ENCODE assay signal across 9 cellular contexts in genomic region chr17:17808706-17809432, GRCh38. TPM values are rescaled to one million over a fixed set of nuclear protein-coding genes. Genes with fewer than 3 reads are reported as not detected.
DNase-seq lines count a peak whose midpoint lies in the region; ATAC-seq and TF ChIP-seq lines count a peak whose summit lies in the region.
"Had no signal": no experiment of that assay in that cellular context is flagged by ENCODE, and none has a peak within 500 bp of the region (broad histone marks: within the 10 kb centered on the region; RNA-seq: fewer than 3 reads in every experiment).

No MANE protein-coding gene starts in this region.

- ATAC-seq in GM18909 (IDR thresholded peaks at IDR 0.05; ENCODE audit: poor library complexity, unreplicated experiment) (peak; percentile 70), HG03342 (IDR thresholded peaks at IDR 0.05; ENCODE audit: unreplicated experiment) (peak; percentile 45), Right ventricle myocardium inferior (no peak)

- no TSS peak for BruUV-seq in MCF 10A (replicated peaks; lab: Mats Ljungman, UMichigan)

- peak overlapping the region; percentile 80 to 94 for H3K27ac ChIP-seq in prostate gland

- H3K4me1 Mint-ChIP-seq in MCF 10A (ENCODE audit: insufficient read depth, unreplicated experiment) = peaks cover 15% of the 10 kb centered on the region

- no peaks in the 10 kb centered on the region for H3K36me3 ChIP-seq in prostate gland

- DNase-seq in MCF 10A (ENCODE audit: unreplicated experiment) = peak; percentile 59
- DNase-seq in prostate gland (ENCODE audit: low spot score) = no peak
- no peak for DNase-seq in Right ventricle myocardium inferior (ENCODE audit: missing footprints)
- DNase-seq in SW 1271 (lab: John Stamatoyannopoulos, UW) = no peak
- DNase-seq in GOT3 (lab: John Stamatoyannopoulos, UW) = no peak
- DNase-seq in NCI-H69 (lab: John Stamatoyannopoulos, UW) = no peak
- DNase-seq: amniotic stem cell had no signal

- no peaks in the 10 kb centered on the region for H3K27me3 Mint-ChIP-seq in MCF 10A (ENCODE audit: insufficient read depth, unreplicated experiment)

- no peaks in the 10 kb centered on the region for H3K9me3 Mint-ChIP-seq in MCF 10A (ENCODE audit: unreplicated experiment)

- TF ChIP-seq POLR2A in prostate gland (IDR thresholded peaks at IDR 0.05) = no peak

- no peak overlapping the region for H3K4me3 Mint-ChIP-seq in MCF 10A (ENCODE audit: unreplicated experiment)

- WGBS in prostate gland = 30% methylated on average over 15 of the region's 15 CpGs

- H3K27me3 ChIP-seq in prostate gland (replicated peaks; ENCODE audit: insufficient read depth) = no peaks in the 10 kb centered on the region

- peaks cover 68% of the 10 kb centered on the region for H3K36me3 Mint-ChIP-seq in MCF 10A (ENCODE audit: insufficient read depth, unreplicated experiment)

- intact Hi-C loops in MCF 10A (cut with micrococcal nuclease) = no loop called here
- intact Hi-C loops in prostate gland (cut with DNase I) = no loop called here
- intact Hi-C loops in Right ventricle myocardium inferior (cut with DNase I) = loop anchor here (5.0 kb wide), 1 partner anchor 127 kb away; the partner anchor contains the start of gene RAI1

- POLR2A ChIA-PET in MCF 10A (lab: Yijun Ruan, JAX) = interaction anchor here (0.7 kb wide), 1 partner anchor 105 kb away, joined by 3 read pairs; no protein-coding TSS in a partner anchor

- no peak overlapping the region for H3K27ac Mint-ChIP-seq in MCF 10A (ENCODE audit: low read depth, unreplicated experiment)

- no peaks in the 10 kb centered on the region for H3K9me3 ChIP-seq in prostate gland

- CTCF ChIA-PET in MCF 10A (lab: Yijun Ruan, JAX) = interaction anchor here (0.6 to 5.5 kb wide), 4 partner anchors 14 to 224 kb away, joined by 3 to 92 read pairs (median 4); no protein-coding TSS in a partner anchor

- TF ChIP-seq CTCF in MCF 10A (IDR thresholded peaks at IDR 0.05; ENCODE audit: unreplicated experiment) (no peak), prostate gland (IDR thresholded peaks at IDR 0.05) (no peak)

- H3K4me1 ChIP-seq in prostate gland (replicated peaks) = peaks cover 21% of the 10 kb centered on the region

- H3K4me3 ChIP-seq in prostate gland = no peak overlapping the region

RNA-seq across cellular contexts. Expression of gene SREBF1, which starts 27.9 kb away (rescaled TPM):
- total RNA-seq in MCF 10A (2022) (87.1 and 91.7 TPM in 2 replicates), prostate gland (100 to 1,000 TPM; 134 to 299 TPM), Right ventricle myocardium inferior (18.9 TPM)
